13 cellular contexts compared by ENCODE assay signal in genomic region chr3:23253214-23253613, GRCh38. TPM values are rescaled to one million over a fixed set of nuclear protein-coding genes. Genes with fewer than 3 reads are reported as not detected.
DNase-seq lines count a peak whose midpoint lies in the region; ATAC-seq, FAIRE-seq and TF ChIP-seq lines count a peak whose summit lies in the region.
"Had no signal": no experiment of that assay in that cellular context is flagged by ENCODE, and none has a peak within 500 bp of the region (broad histone marks: within the 10 kb centered on the region; RNA-seq: fewer than 3 reads in every experiment).

No MANE protein-coding gene starts in this region.

- in situ Hi-C loops in GM12878 (cut with MboI) (no loop called here), HepG2 (cut with HindIII; ENCODE audit: extremely low pct_ligation_motif_present, low pct_unique_long_range_greater_than_20kb) (no loop called here)

- H3K4me1 ChIP-seq in GM12878 (ENCODE audit: control insufficient read depth, insufficient read depth, low read length) = peaks cover 7% of the 10 kb centered on the region; the same call in 1 of the 2 replicates
- peaks cover 8% of the 10 kb centered on the region; the same call in 1 of the 2 replicates for H3K4me1 ChIP-seq in HepG2 (ENCODE audit: insufficient read depth, low read length)
- H3K4me1 ChIP-seq in Karpas-422 (ENCODE audit: low read length) = no peaks in the 10 kb centered on the region

- SMC1A ChIA-PET in GM12878 (lab: Charles Lee; ENCODE audit: uncharacterized antibody, unreplicated experiment) = interaction anchor here (0.7 to 2.5 kb wide), 7 partner anchors 9 to 148 kb away, joined by 3 to 11 read pairs (median 5); no protein-coding TSS in a partner anchor

- H4K20me1 ChIP-seq in GM12878 (ENCODE audit: control insufficient read depth, insufficient read depth) (no peaks in the 10 kb centered on the region), HepG2 (ENCODE audit: insufficient read depth, low read length) (no peaks in the 10 kb centered on the region), Karpas-422 (ENCODE audit: insufficient read depth, low read depth, low read length) (peaks cover 20% of the 10 kb centered on the region; the same call in 1 of the 2 replicates)

- POLR2A ChIA-PET in GM12878 (lab: Charles Lee) (interaction anchor here (0.6 kb wide), 1 partner anchor 50 kb away, joined by 3 read pairs; the partner anchor contains the start of gene UBE2E2), HepG2 (lab: Yijun Ruan, JAX) (no interaction called here)

- intact Hi-C loops in GM12878 (cut with micrococcal nuclease; ENCODE audit: unreplicated experiment) = no loop called here
- intact Hi-C loops in HepG2 (cut with micrococcal nuclease; ENCODE audit: unreplicated experiment) = no loop called here

- BruUV-seq in GM12878 (replicated peaks; lab: Mats Ljungman, UMichigan) (no TSS peak), HepG2 (replicated peaks; lab: Mats Ljungman, UMichigan) (no TSS peak)

- TF ChIP-seq CTCF in GM12878 (IDR thresholded peaks at IDR 0.05 in 2 of 3, conservative IDR thresholded peaks at IDR 0.05 in 1 of 3; ENCODE audit: control insufficient read depth in 2 of 3, extremely low read depth in 1 of 3, insufficient read depth in 1 of 3, low read depth in 3 of 3, low read length in 3 of 3) = no peak
- no peak for TF ChIP-seq CTCF in HepG2 (CRISPR knock-in tag; IDR thresholded peaks at IDR 0.05)

- TF ChIP-seq RAD21 in GM12878 (IDR thresholded peaks at IDR 0.05; ENCODE audit: insufficient read depth, low read depth, low read length) (no peak), HepG2 (CRISPR knock-in tag; IDR thresholded peaks at IDR 0.05) (no peak)

- DNase-seq in GM12878 (ENCODE audit: low read depth, low spot score) = peak; percentile 48
- no peak for DNase-seq in HepG2 (ENCODE audit: low spot score)
- DNase-seq in NCI-H748 treated with DMSO at 0.1 percent for 48 hours (lab: John Stamatoyannopoulos, UW) = no peak
- no peak for DNase-seq in Karpas-422
- no peak for DNase-seq in stimulated activated CD8-positive, alpha-beta memory T cell treated with anti-CD3 and anti-CD28 coated beads, Interleukin-4, amount 100 ng/mL, for 48 hours
- DNase-seq: activated CD8-positive, alpha-beta memory T cell treated with anti-CD3 and anti-CD28 coated beads, Interleukin-2, amount 10 ng/mL, durations not matched to agents 7 days and 5 days; DMS153; NCI-H69 had no signal

- H3K4me3 ChIP-seq in GM12878 = 0 out of 2 replicates have a peak overlapping the region, but pooled peaks have one; percentile 15
- no peak overlapping the region for H3K4me3 ChIP-seq in HepG2 (replicated peaks in 1 of 3; ENCODE audit: insufficient read depth in 1 of 3, low read depth in 2 of 3, low read length in 3 of 3)
- H3K4me3 ChIP-seq in Karpas-422 (ENCODE audit: low read length) = no peak overlapping the region
- H3K4me3 ChIP-seq: neural progenitor cell had no signal

- H3K9me2 ChIP-seq in Karpas-422 (replicated peaks; ENCODE audit: insufficient read depth, low read length) = no peaks in the 10 kb centered on the region

- peak overlapping the region; percentile 20; the same call in 1 of the 2 replicates for H3K27ac ChIP-seq in GM12878 (ENCODE audit: control insufficient read depth, insufficient read depth)
- H3K27ac ChIP-seq in HepG2 (ENCODE audit: extremely low read length, insufficient read depth, low read length) = no peak overlapping the region
- no peak overlapping the region for H3K27ac ChIP-seq in Karpas-422 (ENCODE audit: low read length)
- H3K27ac ChIP-seq: neural progenitor cell had no signal

- H3K36me3 ChIP-seq in GM12878 (ENCODE audit: control insufficient read depth in 2 of 2, insufficient read depth in 2 of 2, low read length in 1 of 2) (no peaks in the 10 kb centered on the region), HepG2 (replicated peaks in 1 of 2; ENCODE audit: control insufficient read depth in 1 of 2, insufficient read depth in 2 of 2, low read length in 2 of 2) (no peaks in the 10 kb centered on the region), Karpas-422 (ENCODE audit: insufficient read depth, low read length) (no peaks in the 10 kb centered on the region)
- H3K36me3 ChIP-seq: neural progenitor cell had no signal

- RAD21 ChIA-PET in GM12878 (lab: Charles Lee; ENCODE audit: unreplicated experiment) = interaction anchor here (1.0 to 1.4 kb wide), 3 partner anchors 32 to 84 kb away, joined by 3 to 5 read pairs (median 3); no protein-coding TSS in a partner anchor

- FAIRE-seq in GM12878 (lab: Jason Lieb, UNC) (peak; percentile 56), HepG2 (lab: Jason Lieb, UNC) (no peak)
- FAIRE-seq: islet of Langerhans had no signal

- CTCF ChIA-PET in GM12878 (lab: Yijun Ruan, JAX) = no interaction called here
- CTCF ChIA-PET in HepG2 (lab: Yijun Ruan, JAX; ENCODE audit: low intra/inter-chr PET ratio, low total read pairs) = no interaction called here

- ATAC-seq in GM18867 (IDR thresholded peaks at IDR 0.05; ENCODE audit: unreplicated experiment) (peak; percentile 81), GM21515 (IDR thresholded peaks at IDR 0.05; ENCODE audit: unreplicated experiment) (peak; percentile 86), HG03060 (IDR thresholded peaks at IDR 0.05; ENCODE audit: low read depth, unreplicated experiment) (peak; percentile 70), GM12878 (peak; percentile 89), HepG2 (no peak)
- ATAC-seq: activated CD8-positive, alpha-beta memory T cell treated with anti-CD3 and anti-CD28 coated beads, Interleukin-2, amount 10 ng/mL, durations not matched to agents 7 days and 5 days had no signal

- no peak for TF ChIP-seq EP300 in GM12878 (IDR thresholded peaks at IDR 0.05; ENCODE audit: borderline replicate concordance in 1 of 2, control insufficient read depth in 1 of 2, low read depth in 2 of 2, low read length in 2 of 2)
- no peak for TF ChIP-seq EP300 in HepG2 (IDR thresholded peaks at IDR 0.05; ENCODE audit: low read depth in 2 of 2, low read length in 2 of 2)
- TF ChIP-seq EP300 in HepG2 (CRISPR knock-in tag; IDR thresholded peaks at IDR 0.05; ENCODE audit: borderline replicate concordance) = no peak

- peak overlapping the region; percentile 28; the same call in 1 of the 2 replicates for H3K4me2 ChIP-seq in GM12878 (ENCODE audit: control insufficient read depth, insufficient read depth)
- no peak overlapping the region for H3K4me2 ChIP-seq in HepG2 (ENCODE audit: low read depth, low read length)
- no peak overlapping the region for H3K4me2 ChIP-seq in Karpas-422 (ENCODE audit: low read depth, low read length, poor library complexity, severe bottlenecking)
- H3K4me2 ChIP-seq: neural progenitor cell had no signal

- peaks cover 30% of the 10 kb centered on the region for H3K79me2 ChIP-seq in GM12878 (ENCODE audit: control insufficient read depth, insufficient read depth, low read length)
- no peaks in the 10 kb centered on the region for H3K79me2 ChIP-seq in HepG2 (ENCODE audit: insufficient read depth, low read length)
- no peaks in the 10 kb centered on the region for H3K79me2 ChIP-seq in Karpas-422 (ENCODE audit: low read length)

- no peak overlapping the region for H3K9ac ChIP-seq in GM12878 (ENCODE audit: control insufficient read depth, insufficient read depth, low read length)
- no peak overlapping the region for H3K9ac ChIP-seq in HepG2 (ENCODE audit: insufficient read depth, low read depth, low read length)
- H3K9ac ChIP-seq in Karpas-422 (ENCODE audit: low read length) = no peak overlapping the region
- H3K9ac ChIP-seq: neural progenitor cell had no signal

- H2AFZ ChIP-seq in GM12878 (ENCODE audit: control insufficient read depth, low read depth, low read length) (no peak overlapping the region), HepG2 (ENCODE audit: low read length) (no peak overlapping the region), Karpas-422 (ENCODE audit: low read length) (no peak overlapping the region)
- H2AFZ ChIP-seq: neural progenitor cell had no signal

- TF ChIP-seq POLR2A in GM12878 (IDR thresholded peaks at IDR 0.05; ENCODE audit: low read depth, low read length) (no peak), HepG2 (IDR thresholded peaks at IDR 0.05; ENCODE audit: insufficient read depth in 1 of 2, low read depth in 2 of 2, low read length in 2 of 2) (no peak)

- H3K9me3 ChIP-seq in GM12878 (replicated peaks; ENCODE audit: control insufficient read depth, insufficient read depth, low read length) (no peaks in the 10 kb centered on the region), HepG2 (ENCODE audit: low read length) (no peaks in the 10 kb centered on the region), Karpas-422 (ENCODE audit: low read length) (no peaks in the 10 kb centered on the region)

- H3K27me3 ChIP-seq in GM12878 (replicated peaks in 1 of 2; ENCODE audit: control insufficient read depth in 2 of 2, insufficient read depth in 2 of 2, low read length in 1 of 2) = no peaks in the 10 kb centered on the region
- no peaks in the 10 kb centered on the region for H3K27me3 ChIP-seq in HepG2 (ENCODE audit: control insufficient read depth in 1 of 2, insufficient read depth in 2 of 2, low read length in 2 of 2)
- no peaks in the 10 kb centered on the region for H3K27me3 ChIP-seq in Karpas-422 (ENCODE audit: low read length)
- H3K27me3 ChIP-seq: neural progenitor cell had no signal

RNA-seq across cellular contexts. Expression of gene UBE2E2, which starts 50.1 kb away (rescaled TPM):
- total RNA-seq in GM12878 (2013; cell fraction: nucleolus; rRNA removed) = 90.4 and 98.5 TPM in 2 replicates
- total RNA-seq in GM12878 (2014; rRNA removed) (29.4 and 46.4 TPM in 2 replicates), GM12878 (2014; rRNA removed; fragmentation: Illumina TruSeq; extraction: Trizol) (27.4 and 35.9 TPM in 2 replicates), GM12878 (2021) (38.2 and 41.5 TPM in 2 replicates), HepG2 (2016; rRNA removed; fragmentation: Illumina TruSeq; extraction: Trizol) (0.77 and 0.81 TPM in 2 replicates)
- 14.1 TPM for polyA plus RNA-seq in GM12878 (2011; ENCODE audit: low read depth)
- polyA plus RNA-seq in GM12878 (2011; rRNA removed) (71.0 and 111 TPM in 2 replicates), GM12878 (2014; fragmentation: Illumina TruSeq; extraction: Trizol) (29.6 and 33.4 TPM in 2 replicates), GM12878 (2014; fragmentation: Nextera tagmentation; extraction: Ambion mirVana) (10 to 100 TPM in 1 of 2 experiments, 1 to 10 TPM in 1; 8.7 to 15.0 TPM), GM12878 (2014; rRNA removed) (29.5 and 37.0 TPM in 2 replicates), GM12878 (2016; fragmentation: Nextera tagmentation; extraction: Ambion mirVana) (10 to 100 TPM; 59.9 TPM), HepG2 (2011; rRNA removed) (1.5 and 1.6 TPM in 2 replicates)
- 46.5 and 59.9 TPM in 2 replicates for polyA plus RNA-seq in GM12878 (2011; cell fraction: cytosol; rRNA removed)
- 23.5 and 28.8 TPM in 2 replicates for polyA plus RNA-seq in GM12878 (2011; cell fraction: nucleus; rRNA removed)
- 27.7 and 28.2 TPM in 2 replicates for polyA plus RNA-seq in GM12878 (2012)
- polyA minus RNA-seq in GM12878 (2011; rRNA and poly(A)+ RNA removed) = 25.9 and 27.7 TPM in 2 replicates
- 13.6 and 34.9 TPM in 2 replicates for polyA minus RNA-seq in GM12878 (2011; cell fraction: cytosol; rRNA and poly(A)+ RNA removed)
- 27.9 and 47.6 TPM in 2 replicates for polyA minus RNA-seq in GM12878 (2011; cell fraction: nucleus; rRNA and poly(A)+ RNA removed)
- total RNA-seq in HepG2 (2016; cell fraction: cytosol; rRNA removed; fragmentation: Illumina TruSeq; extraction: Trizol; ENCODE audit: low read depth) = 0.91 and 1.2 TPM in 2 replicates
- total RNA-seq in HepG2 (2016; cell fraction: insoluble cytoplasmic fraction; rRNA removed; fragmentation: Illumina TruSeq; extraction: Trizol) = 0.73 and 2.1 TPM in 2 replicates
- 1.3 and 2.3 TPM in 2 replicates for total RNA-seq in HepG2 (2016; cell fraction: membrane; rRNA removed; fragmentation: Illumina TruSeq; extraction: Trizol)
- total RNA-seq in HepG2 (2016; cell fraction: nucleus; rRNA removed; fragmentation: Illumina TruSeq; extraction: Trizol) = 0.72 and 1.4 TPM in 2 replicates
- polyA plus RNA-seq in HepG2 (2011; cell fraction: cytosol; rRNA removed) = 1.4 and 2.9 TPM in 2 replicates
- 1.6 and 2.5 TPM in 2 replicates for polyA plus RNA-seq in HepG2 (2011; cell fraction: nucleus; rRNA removed)
- polyA plus RNA-seq in HepG2 (2012) = 1.2 and 1.6 TPM in 2 replicates
- 0.42 and 0.97 TPM in 2 replicates for polyA plus RNA-seq in HepG2 (2016; cell fraction: cytosol; fragmentation: Illumina TruSeq; extraction: Trizol; ENCODE audit: low read depth)
- polyA plus RNA-seq in HepG2 (2016; cell fraction: insoluble cytoplasmic fraction; fragmentation: Illumina TruSeq; extraction: Trizol; ENCODE audit: low read depth) = 0.75 and 1.1 TPM in 2 replicates
- polyA plus RNA-seq in HepG2 (2016; cell fraction: membrane; fragmentation: Illumina TruSeq; extraction: Trizol; ENCODE audit: low read depth) = 1.2 and 1.8 TPM in 2 replicates
- polyA plus RNA-seq in HepG2 (2016; cell fraction: nucleus; fragmentation: Illumina TruSeq; extraction: Trizol; ENCODE audit: insufficient read depth, low read depth) = 0.52 and 1.6 TPM in 2 replicates
- 0.90 and 11.7 TPM in 2 replicates for polyA minus RNA-seq in HepG2 (2011; rRNA and poly(A)+ RNA removed; ENCODE audit: low replicate concordance)
- 0.70 and 2.5 TPM in 2 replicates for polyA minus RNA-seq in HepG2 (2011; cell fraction: cytosol; rRNA and poly(A)+ RNA removed)
- polyA minus RNA-seq in HepG2 (2011; cell fraction: nucleus; rRNA and poly(A)+ RNA removed) = 2.2 and 6.5 TPM in 2 replicates
- total RNA-seq in Karpas-422 (2014; rRNA removed; shearing (Covaris generic); ENCODE audit: low replicate concordance) = 10.1 and 14.7 TPM in 2 replicates
